Comparison of ENCODE assay signal across 21 cellular contexts in genomic region chr4:176229645-176230044, GRCh38. TPM values are rescaled to one million over a fixed set of nuclear protein-coding genes. Genes with fewer than 3 reads are reported as not detected.
"Had no signal": no experiment of that assay in that cellular context is flagged by ENCODE, and none has a peak within 500 bp of the region (broad histone marks: within the 10 kb centered on the region; RNA-seq: fewer than 3 reads in every experiment).

No MANE protein-coding gene starts in this region.

- DNase-seq: activated CD4-positive, alpha-beta T cell treated with anti-CD3 and anti-CD28 coated beads, Interleukin-2, amount 10 ng/mL, durations not matched to agents 7 days and 5 days; activated CD4-positive, CD25-positive, alpha-beta regulatory T cell; activated CD8-positive, alpha-beta memory T cell treated with anti-CD3 and anti-CD28 coated beads, Interleukin-2, amount 50 U/mL, for 48 hours; activated gamma-delta T cell treated with Interleukin-2 at 50 U/mL for 16 hours; amniotic stem cell; central memory CD4-positive, alpha-beta T cell; effector memory CD4-positive, alpha-beta T cell; left lung; mesenchymal stem cell; pancreas; retina; small intestine; stimulated activated CD4-positive, alpha-beta T cell treated with anti-CD3 and anti-CD28 coated beads, Interleukin-4, amount 100 ng/mL, for 24 hours; stimulated activated CD8-positive, alpha-beta memory T cell treated with anti-CD3 and anti-CD28 coated beads, Interleukin-4, amount 100 ng/mL, for 48 hours; upper lobe of right lung had no signal

- H3K27me3 ChIP-seq: hepatocyte, left lung, pancreas, upper lobe of right lung had no signal

- H3K79me2 ChIP-seq: hepatocyte had no signal

- H3K9me3 Mint-ChIP-seq: activated CD4-positive, alpha-beta T cell treated with anti-CD3 and anti-CD28 coated beads, Interleukin-2, amount 10 ng/mL, durations not matched to agents 7 days and 5 days; stimulated activated naive CD8-positive, alpha-beta T cell treated with anti-CD3 and anti-CD28 coated beads, Interleukin-15, Interleukin-2, amounts not matched to agents 100 ng/mL and 50 ng/mL, for 24 hours had no signal

- H3K36me3 ChIP-seq: left lung, pancreas, upper lobe of right lung had no signal

- H3K4me3 Mint-ChIP-seq: activated CD4-positive, alpha-beta T cell treated with anti-CD3 and anti-CD28 coated beads, Interleukin-2, amount 10 ng/mL, durations not matched to agents 7 days and 5 days; activated naive CD8-positive, alpha-beta T cell; stimulated activated naive CD8-positive, alpha-beta T cell treated with anti-CD3 and anti-CD28 coated beads, Interleukin-15, Interleukin-2, amounts not matched to agents 100 ng/mL and 50 ng/mL, for 24 hours had no signal

- H3K36me3 Mint-ChIP-seq: activated naive CD8-positive, alpha-beta T cell had no signal

- H3K4me2 ChIP-seq: hepatocyte had no signal

- ATAC-seq: left lung, pancreas, upper lobe of right lung had no signal

- H3K4me1 ChIP-seq: left lung, pancreas, upper lobe of right lung had no signal

- H2AFZ ChIP-seq: hepatocyte had no signal

- H3K9me3 ChIP-seq: left lung, pancreas, upper lobe of right lung had no signal

- H3K4me3 ChIP-seq: hepatocyte, left lung, pancreas, SK-N-MC, upper lobe of right lung had no signal

- H3K4me1 Mint-ChIP-seq: activated CD4-positive, alpha-beta T cell treated with anti-CD3 and anti-CD28 coated beads, Interleukin-2, amount 10 ng/mL, durations not matched to agents 7 days and 5 days had no signal

- H3K27ac ChIP-seq: hepatocyte, left lung, pancreas, SK-N-MC, upper lobe of right lung had no signal

- H3K27ac Mint-ChIP-seq: activated CD4-positive, alpha-beta T cell treated with anti-CD3 and anti-CD28 coated beads, Interleukin-2, amount 10 ng/mL, durations not matched to agents 7 days and 5 days; activated naive CD8-positive, alpha-beta T cell; stimulated activated naive CD8-positive, alpha-beta T cell treated with anti-CD3 and anti-CD28 coated beads, Interleukin-15, Interleukin-2, amounts not matched to agents 100 ng/mL and 50 ng/mL, for 24 hours had no signal

RNA-seq across cellular contexts. Expression of gene SPATA4, which starts 34.3 kb away (rescaled TPM):
- total RNA-seq: activated CD4-positive, alpha-beta T cell treated with anti-CD3 and anti-CD28 coated beads, Interleukin-2, amount 10 ng/mL, durations not matched to agents 7 days and 5 days; hepatocyte; upper lobe of right lung had no signal
- polyA plus RNA-seq: hepatocyte, neural cell, small intestine had no signal

RNA-seq across cellular contexts. Expression of gene ASB5, which starts 39.4 kb away (rescaled TPM):
- total RNA-seq: activated CD4-positive, alpha-beta T cell treated with anti-CD3 and anti-CD28 coated beads, Interleukin-2, amount 10 ng/mL, durations not matched to agents 7 days and 5 days; left lung; pancreas; upper lobe of right lung had no signal
- polyA plus RNA-seq: keratinocyte, neural cell had no signal
